Comparison of ENCODE assay signal across 15 cellular contexts in the genomic region with DNA sequence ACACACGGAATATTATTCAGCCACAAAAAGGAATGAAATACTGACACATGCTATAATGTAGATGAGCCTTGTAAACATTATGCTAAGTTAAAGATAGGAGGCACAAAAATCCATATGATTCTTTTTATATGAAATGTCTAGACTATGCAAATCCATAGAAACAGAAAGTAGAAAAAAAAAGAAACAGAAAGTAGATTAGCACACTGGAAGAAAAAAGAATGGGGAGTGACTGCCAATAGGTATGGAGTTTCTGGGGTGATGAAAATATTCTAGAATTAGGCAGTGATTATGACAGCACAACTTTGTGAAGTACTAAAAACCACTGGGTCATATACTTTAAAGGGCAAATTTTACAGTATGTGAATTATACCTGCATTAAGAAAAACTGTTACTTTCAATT. TPM values are rescaled to one million over a fixed set of nuclear protein-coding genes. Genes with fewer than 3 reads are reported as not detected.
A peak's percentile ranks its signal among the peaks of the same experiment; 100 is the strongest.
DNase-seq lines count a peak whose midpoint lies in the region; ATAC-seq and TF ChIP-seq lines count a peak whose summit lies in the region.
"Had no signal": no experiment of that assay in that cellular context is flagged by ENCODE, and none has a peak within 500 bp of the region (broad histone marks: within the 10 kb centered on the region; RNA-seq: fewer than 3 reads in every experiment).

No MANE protein-coding gene starts in this region.

- no peak overlapping the region for H3K27ac ChIP-seq in CD4-positive, CD25-positive, alpha-beta regulatory T cell (ENCODE audit: insufficient read depth, low read length, poor library complexity, severe bottlenecking)
- H3K27ac ChIP-seq in SK-N-SH (ENCODE audit: low read depth in 2 of 2, low read length in 1 of 2): no peak overlapping the region
- H3K27ac ChIP-seq: cardiac muscle cell, heart right ventricle, left lung, neural progenitor cell, RWPE1 had no signal

- peaks cover 47 to 72% (median 56%) of the 10 kb centered on the region in 4 donors for H3K4me1 Mint-ChIP-seq in CD4-positive, CD25-positive, alpha-beta regulatory T cell
- H3K4me1 Mint-ChIP-seq: neural progenitor cell had no signal

- H3K9ac ChIP-seq in SK-N-SH: no peak overlapping the region
- H3K9ac ChIP-seq: neural progenitor cell had no signal

- H3K79me2 ChIP-seq in SK-N-SH (ENCODE audit: insufficient read depth): peaks cover 98% of the 10 kb centered on the region

- no peaks in the 10 kb centered on the region for H3K27me3 ChIP-seq in CD4-positive, CD25-positive, alpha-beta regulatory T cell (ENCODE audit: control insufficient read depth, insufficient read depth, low read length)
- H3K27me3 ChIP-seq in SK-N-SH (ENCODE audit: insufficient read depth): no peaks in the 10 kb centered on the region
- H3K27me3 ChIP-seq: cardiac muscle cell, heart right ventricle, left lung, neural progenitor cell had no signal

- no peak for TF ChIP-seq RAD21 in SK-N-SH (IDR thresholded peaks at IDR 0.05; ENCODE audit: low read length)

- no peaks in the 10 kb centered on the region for H3F3A ChIP-seq in SK-N-SH (replicated peaks; ENCODE audit: insufficient read depth)

- TF ChIP-seq EP300 in SK-N-SH (IDR thresholded peaks at IDR 0.05; ENCODE audit: borderline replicate concordance in 1 of 2, low read depth in 1 of 2, low read length in 1 of 2): no peak

- WGBS in SK-N-SH (ENCODE audit: low lambda C conversion rate): 95% methylated on average over 1 of the region's 1 CpG

- H3K4me3 ChIP-seq in CD4-positive, CD25-positive, alpha-beta regulatory T cell (ENCODE audit: low read depth, low read length): peak overlapping the region; percentile 27
- no peak overlapping the region for H3K4me3 ChIP-seq in SK-N-SH (ENCODE audit: low read depth in 2 of 2, low read length in 1 of 2)
- H3K4me3 ChIP-seq: cardiac muscle cell, HAP-1, heart right ventricle, left lung, neural progenitor cell had no signal

- peaks cover 0 to 2% (median 0%) of the 10 kb centered on the region in 7 donors for H3K9me3 Mint-ChIP-seq in CD4-positive, CD25-positive, alpha-beta regulatory T cell

- H3K27ac Mint-ChIP-seq in CD4-positive, CD25-positive, alpha-beta regulatory T cell: no peak overlapping the region
- H3K27ac Mint-ChIP-seq: neural progenitor cell had no signal

- H3K4me1 ChIP-seq in CD4-positive, CD25-positive, alpha-beta regulatory T cell (ENCODE audit: control insufficient read depth, insufficient read depth, low read length, poor library complexity, severe bottlenecking): peaks cover 24% of the 10 kb centered on the region
- H3K4me1 ChIP-seq in SK-N-SH (ENCODE audit: control insufficient read depth in 1 of 2, insufficient read depth in 2 of 2, low read depth in 1 of 2, low read length in 1 of 2): no peaks in the 10 kb centered on the region

- no peak overlapping the region for H2AFZ ChIP-seq in SK-N-SH (ENCODE audit: low read depth)
- H2AFZ ChIP-seq: neural progenitor cell had no signal

- no peaks in the 10 kb centered on the region for H3K9me2 ChIP-seq in SK-N-SH

- H3K36me3 ChIP-seq in CD4-positive, CD25-positive, alpha-beta regulatory T cell (ENCODE audit: control insufficient read depth, insufficient read depth, low read length): peaks cover 8% of the 10 kb centered on the region
- peaks cover 0 to 19% of the 10 kb centered on the region in 2 experiments for H3K36me3 ChIP-seq in SK-N-SH (replicated peaks in 1 of 2; ENCODE audit: control insufficient read depth in 1 of 2, insufficient read depth in 2 of 2, low read length in 1 of 2)
- H3K36me3 ChIP-seq: cardiac muscle cell, HAP-1, neural progenitor cell had no signal

- no peak for TF ChIP-seq CTCF in SK-N-SH (IDR thresholded peaks at IDR 0.05)

- no peaks in the 10 kb centered on the region for H3K9me3 ChIP-seq in CD4-positive, CD25-positive, alpha-beta regulatory T cell (ENCODE audit: control insufficient read depth in 2 of 2, low read length in 2 of 2)
- no peaks in the 10 kb centered on the region for H3K9me3 ChIP-seq in SK-N-SH
- H3K9me3 ChIP-seq: HAP-1, left lung had no signal

- no peak overlapping the region for H3K4me2 ChIP-seq in SK-N-SH
- H3K4me2 ChIP-seq: neural progenitor cell had no signal

- POLR2A ChIA-PET in SK-N-SH (lab: Yijun Ruan, JAX): no interaction called here

- CTCF ChIA-PET in SK-N-SH (lab: Yijun Ruan, JAX): no interaction called here

- peak overlapping the region in 3 of 4 donors; percentile 1 to 32 (median 31) for H3K4me3 Mint-ChIP-seq in CD4-positive, CD25-positive, alpha-beta regulatory T cell
- H3K4me3 Mint-ChIP-seq: neural progenitor cell had no signal

- no peaks in the 10 kb centered on the region for H3K27me3 Mint-ChIP-seq in CD4-positive, CD25-positive, alpha-beta regulatory T cell

- peak in 1 of 3 donors; percentile 34 for DNase-seq in CD4-positive, CD25-positive, alpha-beta regulatory T cell
- DNase-seq in SK-N-SH: no peak
- DNase-seq in DMS79 (lab: John Stamatoyannopoulos, UW): no peak
- DNase-seq in NCI-H774 (lab: John Stamatoyannopoulos, UW): no peak
- DNase-seq: heart right ventricle, left lung, NCI-H345 had no signal

- peaks cover 25% of the 10 kb centered on the region for H3K36me3 Mint-ChIP-seq in CD4-positive, CD25-positive, alpha-beta regulatory T cell

- peaks cover 57% of the 10 kb centered on the region for H4K20me1 ChIP-seq in SK-N-SH (ENCODE audit: insufficient read depth)

- ATAC-seq in CD4-positive, CD25-positive, alpha-beta regulatory T cell (ENCODE audit: low read depth in 2 of 2): peak in 1 of 2 donors; percentile 11
- ATAC-seq in GM18861 (IDR thresholded peaks at IDR 0.05; ENCODE audit: unreplicated experiment): peak; percentile 64
- peak; percentile 87 for ATAC-seq in HG02981 (IDR thresholded peaks at IDR 0.05; ENCODE audit: unreplicated experiment)
- no peak for ATAC-seq in HG03039 (IDR thresholded peaks at IDR 0.05; ENCODE audit: unreplicated experiment)
- no peak for ATAC-seq in HG03025 (IDR thresholded peaks at IDR 0.05; ENCODE audit: low FRiP score, unreplicated experiment)
- ATAC-seq: heart right ventricle, left lung had no signal

TF ChIP-seq in SK-N-SH, 30 proteins besides CTCF, POLR2A, EP300 and RAD21:
- peak; percentile 12; the same call in 1 of the 2 replicates for TF ChIP-seq JUND (IDR thresholded peaks at IDR 0.05)
- TF ChIP-seq YY1 (IDR thresholded peaks at IDR 0.05; ENCODE audit: low read depth): no peak
- TF ChIP-seq, protein P1, sequence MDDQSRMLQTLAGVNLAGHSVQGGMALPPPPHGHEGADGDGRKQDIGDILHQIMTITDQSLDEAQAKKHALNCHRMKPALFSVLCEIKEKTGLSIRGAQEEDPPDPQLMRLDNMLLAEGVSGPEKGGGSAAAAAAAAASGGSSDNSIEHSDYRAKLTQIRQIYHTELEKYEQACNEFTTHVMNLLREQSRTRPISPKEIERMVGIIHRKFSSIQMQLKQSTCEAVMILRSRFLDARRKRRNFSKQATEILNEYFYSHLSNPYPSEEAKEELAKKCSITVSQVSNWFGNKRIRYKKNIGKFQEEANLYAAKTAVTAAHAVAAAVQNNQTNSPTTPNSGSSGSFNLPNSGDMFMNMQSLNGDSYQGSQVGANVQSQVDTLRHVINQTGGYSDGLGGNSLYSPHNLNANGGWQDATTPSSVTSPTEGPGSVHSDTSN (IDR thresholded peaks at IDR 0.05): no peak
- TF ChIP-seq, protein P2, sequence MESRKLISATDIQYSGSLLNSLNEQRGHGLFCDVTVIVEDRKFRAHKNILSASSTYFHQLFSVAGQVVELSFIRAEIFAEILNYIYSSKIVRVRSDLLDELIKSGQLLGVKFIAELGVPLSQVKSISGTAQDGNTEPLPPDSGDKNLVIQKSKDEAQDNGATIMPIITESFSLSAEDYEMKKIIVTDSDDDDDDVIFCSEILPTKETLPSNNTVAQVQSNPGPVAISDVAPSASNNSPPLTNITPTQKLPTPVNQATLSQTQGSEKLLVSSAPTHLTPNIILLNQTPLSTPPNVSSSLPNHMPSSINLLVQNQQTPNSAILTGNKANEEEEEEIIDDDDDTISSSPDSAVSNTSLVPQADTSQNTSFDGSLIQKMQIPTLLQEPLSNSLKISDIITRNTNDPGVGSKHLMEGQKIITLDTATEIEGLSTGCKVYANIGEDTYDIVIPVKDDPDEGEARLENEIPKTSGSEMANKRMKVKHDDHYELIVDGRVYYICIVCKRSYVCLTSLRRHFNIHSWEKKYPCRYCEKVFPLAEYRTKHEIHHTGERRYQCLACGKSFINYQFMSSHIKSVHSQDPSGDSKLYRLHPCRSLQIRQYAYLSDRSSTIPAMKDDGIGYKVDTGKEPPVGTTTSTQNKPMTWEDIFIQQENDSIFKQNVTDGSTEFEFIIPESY (IDR thresholded peaks at IDR 0.05; ENCODE audit: borderline replicate concordance, low read depth): no peak
- no peak for TF ChIP-seq FOXM1 (IDR thresholded peaks at IDR 0.05; ENCODE audit: low read depth)
- TF ChIP-seq RFX5 (IDR thresholded peaks at IDR 0.05; ENCODE audit: low read length): no peak

RNA-seq across cellular contexts. Expression of a gene that starts 13.3 kb away (rescaled TPM):
- total RNA-seq in CD4-positive, CD25-positive, alpha-beta regulatory T cell: 113 TPM
- polyA plus RNA-seq in CD4-positive, CD25-positive, alpha-beta regulatory T cell: 10 to 100 TPM; 75.2 to 81.3 (median 79.7) TPM
- polyA plus RNA-seq in SK-N-SH (2012; rRNA removed): 39.2 and 48.3 TPM in 2 replicates
- 32.4 and 42.3 TPM in 2 replicates for polyA plus RNA-seq in SK-N-SH (2012; cell fraction: cytosol; rRNA removed)
- 17.4 and 26.3 TPM in 2 replicates for polyA plus RNA-seq in SK-N-SH (2012; cell fraction: nucleus; rRNA removed)

Comparison
In these comparisons a context has a peak if more than half of its experiments do, and no peak if none do; other contexts are left out.
1. ATAC-seq: peak in GM18861 (single experiment) and HG02981 (single experiment); none in HG03039 (single experiment) and HG03025 (single experiment).